2 cellular contexts compared by ENCODE assay signal in genomic region chr21:42337276-42337675, GRCh38.
A peak's percentile ranks its signal among the peaks of the same experiment; 100 is the strongest.
TF ChIP-seq lines count a peak whose summit lies in the region.

No MANE protein-coding gene starts in this region.

TF ChIP-seq in GM23338, 12 proteins besides CTCF, POLR2A, EP300 and RAD21:
- TF ChIP-seq NANOG (IDR thresholded peaks at IDR 0.05; ENCODE audit: borderline replicate concordance) (no peak), EZH2 (IDR thresholded peaks at IDR 0.05; ENCODE audit: low read depth, unreplicated experiment) (no peak), ZNF114 (CRISPR knock-in tag; IDR thresholded peaks at IDR 0.05) (no peak), JUNB (IDR thresholded peaks at IDR 0.05; ENCODE audit: unreplicated experiment) (no peak)
TF ChIP-seq in GM23338: peak in this region for 0.

TF ChIP-seq in K562, 482 proteins besides CTCF, POLR2A, EP300 and RAD21:
- TF ChIP-seq RBM25 (IDR thresholded peaks at IDR 0.05; ENCODE audit: low read depth, low read length, severe bottlenecking) (peak; percentile 42), BCOR (IDR thresholded peaks at IDR 0.05) (peak; percentile 43; the same call in 1 of the 2 replicates), ZNF146 (CRISPR knock-in tag; IDR thresholded peaks at IDR 0.05; ENCODE audit: unreplicated experiment) (peak; percentile 90), FOXM1 (IDR thresholded peaks at IDR 0.05; ENCODE audit: low read depth) (no peak), FOXM1 (CRISPR knock-in tag; IDR thresholded peaks at IDR 0.05; ENCODE audit: low read depth) (no peak), ZNF24 (IDR thresholded peaks at IDR 0.05) (0 out of 2 replicates have a peak, but pooled peaks have one; percentile 32), TAF7 (tag; IDR thresholded peaks at IDR 0.05) (no peak), NFIC (IDR thresholded peaks at IDR 0.05) (no peak)
- TF ChIP-seq, protein P1, sequence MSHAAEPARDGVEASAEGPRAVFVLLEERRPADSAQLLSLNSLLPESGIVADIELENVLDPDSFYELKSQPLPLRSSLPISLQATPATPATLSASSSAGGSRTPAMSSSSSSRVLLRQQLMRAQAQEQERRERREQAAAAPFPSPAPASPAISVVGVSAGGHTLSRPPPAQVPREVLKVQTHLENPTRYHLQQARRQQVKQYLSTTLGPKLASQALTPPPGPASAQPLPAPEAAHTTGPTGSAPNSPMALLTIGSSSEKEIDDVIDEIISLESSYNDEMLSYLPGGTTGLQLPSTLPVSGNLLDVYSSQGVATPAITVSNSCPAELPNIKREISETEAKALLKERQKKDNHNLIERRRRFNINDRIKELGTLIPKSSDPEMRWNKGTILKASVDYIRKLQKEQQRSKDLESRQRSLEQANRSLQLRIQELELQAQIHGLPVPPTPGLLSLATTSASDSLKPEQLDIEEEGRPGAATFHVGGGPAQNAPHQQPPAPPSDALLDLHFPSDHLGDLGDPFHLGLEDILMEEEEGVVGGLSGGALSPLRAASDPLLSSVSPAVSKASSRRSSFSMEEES (CRISPR knock-in tag; IDR thresholded peaks at IDR 0.05) = no peak
- TF ChIP-seq, protein P2, sequence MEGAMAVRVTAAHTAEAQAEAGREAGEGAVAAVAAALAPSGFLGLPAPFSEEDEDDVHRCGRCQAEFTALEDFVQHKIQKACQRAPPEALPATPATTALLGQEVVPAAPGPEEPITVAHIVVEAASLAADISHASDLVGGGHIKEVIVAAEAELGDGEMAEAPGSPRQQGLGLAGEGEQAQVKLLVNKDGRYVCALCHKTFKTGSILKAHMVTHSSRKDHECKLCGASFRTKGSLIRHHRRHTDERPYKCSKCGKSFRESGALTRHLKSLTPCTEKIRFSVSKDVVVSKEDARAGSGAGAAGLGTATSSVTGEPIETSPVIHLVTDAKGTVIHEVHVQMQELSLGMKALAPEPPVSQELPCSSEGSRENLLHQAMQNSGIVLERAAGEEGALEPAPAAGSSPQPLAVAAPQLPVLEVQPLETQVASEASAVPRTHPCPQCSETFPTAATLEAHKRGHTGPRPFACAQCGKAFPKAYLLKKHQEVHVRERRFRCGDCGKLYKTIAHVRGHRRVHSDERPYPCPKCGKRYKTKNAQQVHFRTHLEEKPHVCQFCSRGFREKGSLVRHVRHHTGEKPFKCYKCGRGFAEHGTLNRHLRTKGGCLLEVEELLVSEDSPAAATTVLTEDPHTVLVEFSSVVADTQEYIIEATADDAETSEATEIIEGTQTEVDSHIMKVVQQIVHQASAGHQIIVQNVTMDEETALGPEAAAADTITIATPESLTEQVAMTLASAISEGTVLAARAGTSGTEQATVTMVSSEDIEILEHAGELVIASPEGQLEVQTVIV (CRISPR knock-in tag; IDR thresholded peaks at IDR 0.05; ENCODE audit: borderline replicate concordance) = peak; percentile 25; the same call in 1 of the 2 replicates
